ENCODE assay signal across 1 cellular context in the genomic region with DNA sequence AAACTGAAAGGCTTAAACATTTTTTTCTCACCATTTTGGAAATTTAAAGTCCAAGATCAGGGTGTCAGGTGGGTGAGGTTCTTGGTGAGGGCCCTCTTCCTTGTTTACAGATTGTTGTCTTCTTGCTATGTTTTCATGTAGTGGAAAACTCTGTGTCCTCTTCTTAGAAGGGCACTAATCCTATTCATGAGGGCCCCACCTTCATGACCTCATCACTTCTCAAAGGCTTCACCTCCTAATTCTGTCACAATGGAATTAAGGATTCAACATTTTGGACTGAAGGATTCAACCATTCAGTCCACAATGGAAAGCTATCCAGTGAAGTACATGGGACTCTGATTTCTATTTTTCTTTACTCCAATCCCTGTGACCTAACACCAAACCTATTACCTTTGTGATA.
TF ChIP-seq lines count a peak whose summit lies in the region.

No MANE protein-coding gene starts in this region.

TF ChIP-seq in HEK293T, 16 proteins besides CTCF, POLR2A, EP300 and RAD21 (continued from another document):
- TF ChIP-seq, protein P1, sequence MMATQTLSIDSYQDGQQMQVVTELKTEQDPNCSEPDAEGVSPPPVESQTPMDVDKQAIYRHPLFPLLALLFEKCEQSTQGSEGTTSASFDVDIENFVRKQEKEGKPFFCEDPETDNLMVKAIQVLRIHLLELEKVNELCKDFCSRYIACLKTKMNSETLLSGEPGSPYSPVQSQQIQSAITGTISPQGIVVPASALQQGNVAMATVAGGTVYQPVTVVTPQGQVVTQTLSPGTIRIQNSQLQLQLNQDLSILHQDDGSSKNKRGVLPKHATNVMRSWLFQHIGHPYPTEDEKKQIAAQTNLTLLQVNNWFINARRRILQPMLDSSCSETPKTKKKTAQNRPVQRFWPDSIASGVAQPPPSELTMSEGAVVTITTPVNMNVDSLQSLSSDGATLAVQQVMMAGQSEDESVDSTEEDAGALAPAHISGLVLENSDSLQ (IDR thresholded peaks at IDR 0.05), result no peak
- TF ChIP-seq CTBP1 (IDR thresholded peaks at IDR 0.05; ENCODE audit: borderline replicate concordance) (no peak), NFRKB (IDR thresholded peaks at IDR 0.05) (no peak), FOXK2 (IDR thresholded peaks at IDR 0.05) (no peak), ZNF384 (IDR thresholded peaks at IDR 0.05) (no peak), BHLHE40 (IDR thresholded peaks at IDR 0.05; ENCODE audit: borderline replicate concordance) (no peak), HDGF (IDR thresholded peaks at IDR 0.05; ENCODE audit: borderline replicate concordance) (no peak)
